10 cellular contexts compared by ENCODE assay signal in genomic region chr19:47714339-47714738, GRCh38. TPM values are rescaled to one million over a fixed set of nuclear protein-coding genes. Genes with fewer than 3 reads are reported as not detected.
DNase-seq lines count a peak whose midpoint lies in the region; ATAC-seq and TF ChIP-seq lines count a peak whose summit lies in the region.
"Had no signal": no experiment of that assay in that cellular context is flagged by ENCODE, and none has a peak within 500 bp of the region (broad histone marks: within the 10 kb centered on the region; RNA-seq: fewer than 3 reads in every experiment).

No MANE protein-coding gene starts in this region.

- no peaks in the 10 kb centered on the region for H3K27me3 ChIP-seq in upper lobe of right lung

- H3K9me3 Mint-ChIP-seq in activated naive CD4-positive, alpha-beta T cell treated with anti-CD3 and anti-CD28 coated beads for 36 hours, result no peaks in the 10 kb centered on the region
- H3K9me3 Mint-ChIP-seq in activated naive CD4-positive, alpha-beta T cell treated with anti-CD3 and anti-CD28 coated beads, Interleukin-2, amount 50 U/mL, for 72 hours, result no peaks in the 10 kb centered on the region
- H3K9me3 Mint-ChIP-seq in mesothelial cell of epicardium, result peaks cover 8% of the 10 kb centered on the region

- peaks cover 18% of the 10 kb centered on the region for H3K36me3 ChIP-seq in upper lobe of right lung

- H3K27me3 Mint-ChIP-seq in activated naive CD4-positive, alpha-beta T cell treated with anti-CD3 and anti-CD28 coated beads for 36 hours (ENCODE audit: low read depth), result peaks cover 35% of the 10 kb centered on the region
- H3K27me3 Mint-ChIP-seq in mesothelial cell of epicardium (ENCODE audit: low read depth), result peaks cover 7% of the 10 kb centered on the region

- TF ChIP-seq CTCF in mesothelial cell of epicardium (IDR thresholded peaks at IDR 0.05; ENCODE audit: unreplicated experiment) (no peak), upper lobe of right lung (IDR thresholded peaks at IDR 0.05) (no peak)

- H3K4me1 Mint-ChIP-seq in activated naive CD4-positive, alpha-beta T cell treated with anti-CD3 and anti-CD28 coated beads for 36 hours (ENCODE audit: low read depth), result peaks cover 7% of the 10 kb centered on the region
- H3K4me1 Mint-ChIP-seq in mesothelial cell of epicardium, result peaks cover 17% of the 10 kb centered on the region

- H3K4me3 ChIP-seq in upper lobe of right lung, result peak overlapping the region; percentile 66

- no peak overlapping the region for H3K27ac Mint-ChIP-seq in activated naive CD4-positive, alpha-beta T cell treated with anti-CD3 and anti-CD28 coated beads for 36 hours
- no peak overlapping the region for H3K27ac Mint-ChIP-seq in activated naive CD4-positive, alpha-beta T cell treated with anti-CD3 and anti-CD28 coated beads, Interleukin-2, amount 50 U/mL, for 72 hours
- peak overlapping the region; percentile 54 for H3K27ac Mint-ChIP-seq in mesothelial cell of epicardium

- H3K4me3 Mint-ChIP-seq in activated naive CD4-positive, alpha-beta T cell treated with anti-CD3 and anti-CD28 coated beads for 36 hours, result peak overlapping the region; percentile 31
- H3K4me3 Mint-ChIP-seq in mesothelial cell of epicardium, result peak overlapping the region; percentile 73
- H3K4me3 Mint-ChIP-seq: T-cell had no signal

- peak overlapping the region; percentile 81 for H3K27ac ChIP-seq in upper lobe of right lung

- no peaks in the 10 kb centered on the region for H3K9me3 ChIP-seq in upper lobe of right lung

- intact Hi-C loops in activated naive CD4-positive, alpha-beta T cell treated with anti-CD3 and anti-CD28 coated beads for 36 hours (cut with micrococcal nuclease), result no loop called here
- intact Hi-C loops in upper lobe of right lung (cut with DNase I), result no loop called here

- DNase-seq in activated naive CD4-positive, alpha-beta T cell treated with anti-CD3 and anti-CD28 coated beads for 36 hours, result no peak
- no peak for DNase-seq in activated naive CD4-positive, alpha-beta T cell treated with anti-CD3 and anti-CD28 coated beads, Interleukin-2, amount 50 U/mL, for 72 hours (ENCODE audit: low spot score in 2 of 2)
- DNase-seq in dermis blood vessel endothelial cell, result peak; percentile 29
- no peak for DNase-seq in mesothelial cell of epicardium (ENCODE audit: low spot score in 2 of 2, unreplicated experiment in 2 of 2)
- DNase-seq in upper lobe of right lung, result no peak
- DNase-seq in T-helper 1 cell, result no peak
- no peak for DNase-seq in activated CD4-positive, CD25-positive, alpha-beta regulatory T cell (lab: John Stamatoyannopoulos, UW)
- no peak for DNase-seq in RKO (ENCODE audit: low spot score)
- DNase-seq: GF-D8, T-cell had no signal

- ATAC-seq in activated naive CD4-positive, alpha-beta T cell treated with anti-CD3 and anti-CD28 coated beads, Interleukin-2, amount 50 U/mL, for 72 hours, result no peak
- no peak for ATAC-seq in upper lobe of right lung

- no peaks in the 10 kb centered on the region for H3K36me3 Mint-ChIP-seq in activated naive CD4-positive, alpha-beta T cell treated with anti-CD3 and anti-CD28 coated beads for 36 hours (ENCODE audit: low read depth)
- H3K36me3 Mint-ChIP-seq in activated naive CD4-positive, alpha-beta T cell treated with anti-CD3 and anti-CD28 coated beads, Interleukin-2, amount 50 U/mL, for 72 hours, result peaks cover 0 to 11% of the 10 kb centered on the region in 2 donors
- H3K36me3 Mint-ChIP-seq in mesothelial cell of epicardium, result peaks cover 16% of the 10 kb centered on the region
- H3K36me3 Mint-ChIP-seq: T-cell had no signal

- peaks cover 24% of the 10 kb centered on the region for H3K4me1 ChIP-seq in upper lobe of right lung

- CTCF ChIA-PET in activated naive CD4-positive, alpha-beta T cell treated with anti-CD3 and anti-CD28 coated beads for 36 hours (lab: Charles Lee), result interaction anchor here (0.6 to 7.6 kb wide), 7 partner anchors 9 to 278 kb away, joined by 3 to 103 read pairs (median 6); partner anchors contain the start of gene NOP53

RNA-seq across cellular contexts. Expression of gene EHD2, which starts 1.1 kb away (rescaled TPM):
- total RNA-seq in activated naive CD4-positive, alpha-beta T cell treated with anti-CD3 and anti-CD28 coated beads for 36 hours, result under 1 TPM; 0.27 to 0.41 TPM
- 1 to 10 TPM; 1.1 to 2.0 TPM for total RNA-seq in activated naive CD4-positive, alpha-beta T cell treated with anti-CD3 and anti-CD28 coated beads, Interleukin-2, amount 50 U/mL, for 72 hours
- total RNA-seq in dermis blood vessel endothelial cell (148 and 336 TPM in 2 replicates), mesothelial cell of epicardium (38.7 to 39.2 TPM (median 38.8 TPM) in 3 replicates), upper lobe of right lung (210 TPM)

RNA-seq across cellular contexts. Expression of gene NOP53, which starts 31.0 kb away (rescaled TPM):
- total RNA-seq in activated naive CD4-positive, alpha-beta T cell treated with anti-CD3 and anti-CD28 coated beads for 36 hours, result 100 to 1,000 TPM; 274 to 300 TPM
- 100 to 1,000 TPM; 324 to 421 TPM for total RNA-seq in activated naive CD4-positive, alpha-beta T cell treated with anti-CD3 and anti-CD28 coated beads, Interleukin-2, amount 50 U/mL, for 72 hours
- total RNA-seq in dermis blood vessel endothelial cell (68.3 and 105 TPM in 2 replicates), mesothelial cell of epicardium (290 to 313 TPM (median 310 TPM) in 3 replicates), upper lobe of right lung (260 TPM)

Comparison
In these comparisons a context has a peak if more than half of its experiments do, and no peak if none do; other contexts are left out.
1. RNA of gene EHD2, which starts 1.1 kb away (total RNA-seq): 210 TPM in upper lobe of right lung (single experiment), 148 to 336 TPM in dermis blood vessel endothelial cell and 38.7 to 39.2 TPM in mesothelial cell of epicardium; 1.1 to 2.0 TPM in activated naive CD4-positive, alpha-beta T cell treated with anti-CD3 and anti-CD28 coated beads, Interleukin-2, amount 50 U/mL, for 72 hours and 0.27 to 0.41 TPM in activated naive CD4-positive, alpha-beta T cell treated with anti-CD3 and anti-CD28 coated beads for 36 hours; every median in the first group is over 10 times any median in the second.